In genomic region chr5:131289738-131290137, GRCh38 we compare ENCODE assay signal across 12 cellular contexts. TPM values are rescaled to one million over a fixed set of nuclear protein-coding genes. Genes with fewer than 3 reads are reported as not detected.
A peak's percentile ranks its signal among the peaks of the same experiment; 100 is the strongest.
DNase-seq lines count a peak whose midpoint lies in the region; ATAC-seq and TF ChIP-seq lines count a peak whose summit lies in the region.
"Had no signal": no experiment of that assay in that cellular context is flagged by ENCODE, and none has a peak within 500 bp of the region (broad histone marks: within the 10 kb centered on the region; RNA-seq: fewer than 3 reads in every experiment).

No MANE protein-coding gene starts in this region.

- TF ChIP-seq CTCF in mesothelial cell of epicardium (IDR thresholded peaks at IDR 0.05; ENCODE audit: unreplicated experiment), result no peak

- H3K4me3 Mint-ChIP-seq in immature natural killer cell, result peak overlapping the region; percentile 67 to 85 (median 73)
- H3K4me3 Mint-ChIP-seq in mesothelial cell of epicardium, result no peak overlapping the region

- DNase-seq in immature natural killer cell, result no peak
- DNase-seq in DMS79 (lab: John Stamatoyannopoulos, UW), result no peak
- DNase-seq in KBM-7, result no peak
- DNase-seq in mesothelial cell of epicardium (ENCODE audit: low spot score in 2 of 2, unreplicated experiment in 2 of 2), result no peak
- no peak for DNase-seq in GM03348 (ENCODE audit: low spot score)
- DNase-seq: Karpas-422, kidney glomerular epithelial cell, SHP77, tibial artery had no signal

- ATAC-seq in GM18498 (IDR thresholded peaks at IDR 0.05; ENCODE audit: unreplicated experiment) (peak; percentile 54), GM19455 (IDR thresholded peaks at IDR 0.05; ENCODE audit: unreplicated experiment) (peak; percentile 50), HG03442 (IDR thresholded peaks at IDR 0.05; ENCODE audit: unreplicated experiment) (peak; percentile 56)

- H3K36me3 Mint-ChIP-seq in immature natural killer cell (peaks cover 0 to 6% (median 0%) of the 10 kb centered on the region in 3 donors), mesothelial cell of epicardium (peaks cover 5% of the 10 kb centered on the region)

- in situ Hi-C loops in KBM-7 (cut with MboI; ENCODE audit: low pct_unique_long_range_greater_than_20kb, low sequenced_read_pairs), result no loop called here

- H3K4me1 Mint-ChIP-seq in immature natural killer cell (peaks cover 75 to 82% of the 10 kb centered on the region in 2 donors), mesothelial cell of epicardium (no peaks in the 10 kb centered on the region)

- H3K27me3 Mint-ChIP-seq in immature natural killer cell (ENCODE audit: low read depth in 3 of 3) (peaks cover 0 to 3% (median 3%) of the 10 kb centered on the region in 3 donors), mesothelial cell of epicardium (ENCODE audit: low read depth) (no peaks in the 10 kb centered on the region)

- H3K27ac Mint-ChIP-seq in immature natural killer cell, result peak overlapping the region; percentile 84 to 97 (median 89)
- no peak overlapping the region for H3K27ac Mint-ChIP-seq in mesothelial cell of epicardium

- no peaks in the 10 kb centered on the region for H3K9me3 Mint-ChIP-seq in immature natural killer cell
- H3K9me3 Mint-ChIP-seq in mesothelial cell of epicardium, result no peaks in the 10 kb centered on the region

RNA-seq across cellular contexts. Expression of gene CDC42SE2, which starts 25.9 kb away (rescaled TPM):
- polyA plus RNA-seq in immature natural killer cell, result 100 to 1,000 TPM; 296 to 536 (median 342) TPM
- total RNA-seq in mesothelial cell of epicardium, result 23.6 to 27.5 TPM (median 25.9 TPM) in 3 replicates
